Comparison of ENCODE assay signal across 7 cellular contexts in the genomic region with DNA sequence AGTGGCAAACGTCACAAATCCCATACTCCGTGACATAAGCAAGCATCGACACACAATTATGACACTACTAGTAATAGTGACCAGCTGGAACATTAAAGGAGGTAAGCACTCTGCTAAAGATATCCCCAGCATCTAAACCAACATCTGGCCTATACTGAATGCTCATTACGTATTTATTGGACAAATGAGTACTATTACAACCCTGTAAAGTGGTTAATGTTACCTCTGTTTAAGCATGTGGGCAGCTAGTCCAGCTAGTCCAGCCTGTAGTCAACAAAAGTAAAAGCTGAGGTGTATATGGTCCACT. TPM values are rescaled to one million over a fixed set of nuclear protein-coding genes. Genes with fewer than 3 reads are reported as not detected.
A peak's percentile ranks its signal among the peaks of the same experiment; 100 is the strongest.
DNase-seq lines count a peak whose midpoint lies in the region; ATAC-seq and TF ChIP-seq lines count a peak whose summit lies in the region.

No MANE protein-coding gene starts in this region.

- peak overlapping the region; percentile 96 for H3K4me3 Mint-ChIP-seq in effector memory CD8-positive, alpha-beta T cell
- peak overlapping the region; percentile 93 for H3K4me3 Mint-ChIP-seq in stimulated activated effector memory CD8-positive, alpha-beta T cell treated with anti-CD3 and anti-CD28 coated beads, Interleukin-12 subunit alpha, Interleukin-12 subunit beta, amount 100 ng/mL, for 72 hours

- no peak overlapping the region for H3K27ac ChIP-seq in MM.1S (ENCODE audit: low read length)

- H3F3A ChIP-seq in MM.1S (ENCODE audit: insufficient read depth, low read length), result no peaks in the 10 kb centered on the region

- H2AFZ ChIP-seq in MM.1S (ENCODE audit: low read length), result peak overlapping the region; percentile 52

- DNase-seq in MM.1S (no peak), posterior vena cava (ENCODE audit: low spot score) (no peak), middle frontal gyrus (ENCODE audit: extremely low spot score, low spot score) (no peak), SKM-1 treated with dmso at 0.1 percent for 144 hours (lab: John Stamatoyannopoulos, UW; ENCODE audit: unreplicated experiment) (no peak)
- DNase-seq in effector memory CD8-positive, alpha-beta T cell, result no peak
- DNase-seq in stimulated activated effector memory CD8-positive, alpha-beta T cell treated with anti-CD3 and anti-CD28 coated beads, Interleukin-12 subunit alpha, Interleukin-12 subunit beta, amount 100 ng/mL, for 72 hours (ENCODE audit: low spot score in 2 of 2), result no peak

- peaks cover 20 to 26% of the 10 kb centered on the region in 2 donors for H3K4me1 Mint-ChIP-seq in effector memory CD8-positive, alpha-beta T cell (ENCODE audit: low read depth in 2 of 2)
- H3K4me1 Mint-ChIP-seq in stimulated activated effector memory CD8-positive, alpha-beta T cell treated with anti-CD3 and anti-CD28 coated beads, Interleukin-12 subunit alpha, Interleukin-12 subunit beta, amount 100 ng/mL, for 72 hours, result peaks cover 25% of the 10 kb centered on the region

- H3K79me2 ChIP-seq in MM.1S (ENCODE audit: low read length), result no peaks in the 10 kb centered on the region

- peak overlapping the region; percentile 75 for H3K4me3 ChIP-seq in MM.1S (ENCODE audit: low read length)

- intact Hi-C loops in posterior vena cava (cut with DNase I), result no loop called here

- H3K36me3 ChIP-seq in MM.1S (replicated peaks; ENCODE audit: insufficient read depth, low read length), result no peaks in the 10 kb centered on the region

- no peaks in the 10 kb centered on the region for H3K9me3 Mint-ChIP-seq in effector memory CD8-positive, alpha-beta T cell
- H3K9me3 Mint-ChIP-seq in stimulated activated effector memory CD8-positive, alpha-beta T cell treated with anti-CD3 and anti-CD28 coated beads, Interleukin-12 subunit alpha, Interleukin-12 subunit beta, amount 100 ng/mL, for 72 hours, result no peaks in the 10 kb centered on the region

- ATAC-seq in GM19452 (IDR thresholded peaks at IDR 0.05; ENCODE audit: unreplicated experiment), result peak; percentile 4
- ATAC-seq in effector memory CD8-positive, alpha-beta T cell (replicated peaks), result no peak
- no peak for ATAC-seq in stimulated activated effector memory CD8-positive, alpha-beta T cell treated with anti-CD3 and anti-CD28 coated beads, Interleukin-12 subunit alpha, Interleukin-12 subunit beta, amount 100 ng/mL, for 72 hours

- H3K9me2 ChIP-seq in MM.1S (replicated peaks; ENCODE audit: insufficient read depth, low read length), result no peaks in the 10 kb centered on the region

- H3K4me1 ChIP-seq in MM.1S (ENCODE audit: low read length), result no peaks in the 10 kb centered on the region

- H3K27me3 ChIP-seq in MM.1S (replicated peaks; ENCODE audit: insufficient read depth, low read length), result no peaks in the 10 kb centered on the region

- no peak overlapping the region for H3K9ac ChIP-seq in MM.1S (ENCODE audit: low read length)

- H3K27ac Mint-ChIP-seq in effector memory CD8-positive, alpha-beta T cell, result peak overlapping the region; percentile 98 to 99
- H3K27ac Mint-ChIP-seq in stimulated activated effector memory CD8-positive, alpha-beta T cell treated with anti-CD3 and anti-CD28 coated beads, Interleukin-12 subunit alpha, Interleukin-12 subunit beta, amount 100 ng/mL, for 72 hours, result peak overlapping the region; percentile 98

- H4K20me1 ChIP-seq in MM.1S (ENCODE audit: insufficient read depth, low read length), result no peaks in the 10 kb centered on the region

- no peak for TF ChIP-seq CTCF in MM.1S (IDR thresholded peaks at IDR 0.05; ENCODE audit: low read length)

- no peaks in the 10 kb centered on the region for H3K27me3 Mint-ChIP-seq in effector memory CD8-positive, alpha-beta T cell

- no peaks in the 10 kb centered on the region for H3K9me3 ChIP-seq in MM.1S (replicated peaks; ENCODE audit: insufficient read depth, low read length)

- peak overlapping the region; percentile 73 for H3K4me2 ChIP-seq in MM.1S (ENCODE audit: low read depth, low read length)

- H3K36me3 Mint-ChIP-seq in effector memory CD8-positive, alpha-beta T cell (ENCODE audit: insufficient read depth), result peaks cover 4% of the 10 kb centered on the region
- peaks cover 6% of the 10 kb centered on the region for H3K36me3 Mint-ChIP-seq in stimulated activated effector memory CD8-positive, alpha-beta T cell treated with anti-CD3 and anti-CD28 coated beads, Interleukin-12 subunit alpha, Interleukin-12 subunit beta, amount 100 ng/mL, for 72 hours

RNA-seq across cellular contexts. Expression of a gene that starts 0.4 kb away (rescaled TPM):
- 10 to 100 TPM; 17.0 to 24.0 TPM for total RNA-seq in posterior vena cava

RNA-seq across cellular contexts. Expression of a gene that starts 24.7 kb away (rescaled TPM):
- 1 to 10 TPM; 2.9 to 3.2 TPM for total RNA-seq in posterior vena cava
